ENCODE assay signal across 17 cellular contexts in the genomic region with DNA sequence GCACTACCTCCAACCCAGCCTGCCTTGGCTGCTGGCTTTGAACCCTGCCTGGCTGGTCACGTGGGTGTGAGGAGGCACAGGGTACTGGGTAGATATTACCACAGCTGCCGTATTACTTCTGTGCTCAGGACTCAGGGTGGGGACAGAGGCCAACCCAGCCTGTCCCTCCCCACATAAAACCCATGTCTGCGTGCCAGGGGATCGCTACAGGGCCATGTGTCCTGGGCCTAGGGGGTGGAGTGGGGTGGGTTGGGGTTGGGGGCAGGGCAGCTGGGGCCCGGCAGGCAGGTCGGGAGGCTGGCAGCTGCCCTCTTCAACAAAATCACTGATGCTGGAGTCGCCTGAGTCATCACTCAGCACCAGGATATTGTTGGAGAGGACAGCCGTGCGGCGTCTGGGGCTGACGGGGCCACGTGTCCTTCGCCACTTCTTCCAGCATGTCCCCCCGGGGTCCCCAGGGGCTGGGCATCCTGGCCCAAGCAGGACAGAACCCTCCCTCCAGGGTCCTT. TPM values are rescaled to one million over a fixed set of nuclear protein-coding genes. Genes with fewer than 3 reads are reported as not detected.
DNase-seq lines count a peak whose midpoint lies in the region; ATAC-seq, FAIRE-seq and TF ChIP-seq lines count a peak whose summit lies in the region.
"Had no signal": no experiment of that assay in that cellular context is flagged by ENCODE, and none has a peak within 500 bp of the region (broad histone marks: within the 10 kb centered on the region; RNA-seq: fewer than 3 reads in every experiment).

No MANE protein-coding gene starts in this region.

- TF ChIP-seq POLR2A in breast epithelium (IDR thresholded peaks at IDR 0.05), result no peak

- no peak overlapping the region for H3K4me3 ChIP-seq in breast epithelium
- H3K4me3 ChIP-seq: lung, right lobe of liver had no signal

- TF ChIP-seq CTCF in MCF 10A (IDR thresholded peaks at IDR 0.05; ENCODE audit: unreplicated experiment) (no peak), breast epithelium (IDR thresholded peaks at IDR 0.05) (no peak)

- no peak for ATAC-seq in HG03280 (IDR thresholded peaks at IDR 0.05; ENCODE audit: unreplicated experiment)
- ATAC-seq in GM21825 (IDR thresholded peaks at IDR 0.05; ENCODE audit: unreplicated experiment), result no peak
- ATAC-seq: right lobe of liver had no signal

- H3K9me3 Mint-ChIP-seq in MCF 10A (ENCODE audit: unreplicated experiment), result no peaks in the 10 kb centered on the region

- CTCF ChIA-PET in MCF 10A (lab: Yijun Ruan, JAX), result interaction anchor here (0.7 kb wide), 1 partner anchor 17 kb away, joined by 3 read pairs; no protein-coding TSS in a partner anchor

- no peaks in the 10 kb centered on the region for H3K4me1 ChIP-seq in breast epithelium
- H3K4me1 ChIP-seq: right lobe of liver had no signal

- intact Hi-C loops in MCF 10A (cut with micrococcal nuclease) (no loop called here), breast epithelium (cut with DNase I; ENCODE audit: low total_unique reads) (no loop called here)

- H3K9me3 ChIP-seq in breast epithelium, result no peaks in the 10 kb centered on the region
- H3K9me3 ChIP-seq: right lobe of liver had no signal

- no peak overlapping the region for H3K27ac Mint-ChIP-seq in MCF 10A (ENCODE audit: low read depth, unreplicated experiment)

- FAIRE-seq in urothelium cell line (lab: Jason Lieb, UNC), result no peak

- peaks cover 6% of the 10 kb centered on the region for H3K36me3 Mint-ChIP-seq in MCF 10A (ENCODE audit: insufficient read depth, unreplicated experiment)

- no TSS peak for BruUV-seq in MCF 10A (replicated peaks; lab: Mats Ljungman, UMichigan)

- no peaks in the 10 kb centered on the region for H3K36me3 ChIP-seq in breast epithelium
- H3K36me3 ChIP-seq: right lobe of liver had no signal

- DNase-seq in MCF 10A (ENCODE audit: unreplicated experiment) (peak; percentile 38), breast epithelium (ENCODE audit: low spot score in 2 of 2) (no peak), NCI-H69 (lab: John Stamatoyannopoulos, UW) (peak; percentile 27), glomerular visceral epithelial cell (ENCODE audit: extremely low spot score) (peak; percentile 7), urothelium cell line (ENCODE audit: low spot score) (peak; percentile 38), cerebellum (ENCODE audit: low spot score) (no peak)
- DNase-seq: activated naive CD4-positive, alpha-beta T cell; COR-L47; NCI-H2029 treated with DMSO at 0.1 percent for 48 hours; right lobe of liver; stimulated activated CD4-positive, alpha-beta T cell treated with anti-CD3 and anti-CD28 coated beads, Interleukin-4, amount 100 ng/mL, for 4 hours had no signal

- no peaks in the 10 kb centered on the region for H3K4me1 Mint-ChIP-seq in MCF 10A (ENCODE audit: insufficient read depth, unreplicated experiment)

- H3K4me3 Mint-ChIP-seq in MCF 10A (ENCODE audit: unreplicated experiment), result no peak overlapping the region

- peaks cover 0 to 5% of the 10 kb centered on the region in 2 donors for H3K27me3 ChIP-seq in breast epithelium
- H3K27me3 ChIP-seq: right lobe of liver had no signal

- POLR2A ChIA-PET in MCF 10A (lab: Yijun Ruan, JAX), result interaction anchor here (0.6 kb wide), 1 partner anchor 114 kb away, joined by 3 read pairs; the partner anchor contains the start of genes NDUFAF8 and TEPSIN

- H3K27ac ChIP-seq in breast epithelium, result no peak overlapping the region
- H3K27ac ChIP-seq: KMS-11, right lobe of liver had no signal

- no peaks in the 10 kb centered on the region for H3K27me3 Mint-ChIP-seq in MCF 10A (ENCODE audit: insufficient read depth, unreplicated experiment)

RNA-seq across cellular contexts. Expression of gene PVALEF, which starts 39.7 kb away (rescaled TPM):
- total RNA-seq in MCF 10A (2022), result not detected in 2 replicates
- total RNA-seq in breast epithelium, result not detected
- total RNA-seq in cerebellum, result not detected
- total RNA-seq: H7, lung, right lobe of liver, urinary bladder had no signal

RNA-seq across cellular contexts. Expression of gene AATK, which starts 40.4 kb away (rescaled TPM):
- total RNA-seq in MCF 10A (2022) (0.59 and 1.4 TPM in 2 replicates), breast epithelium (under 1 TPM; under 0.01 to 0.98 (median 0.73) TPM), cerebellum (7.3 TPM)

Comparison
In these comparisons a context has a peak if more than half of its experiments do, and no peak if none do; other contexts are left out.
1. DNase-seq: peak in MCF 10A (single experiment), NCI-H69 (single experiment), glomerular visceral epithelial cell (single experiment) and urothelium cell line (single experiment); none in breast epithelium (0 of 2) and cerebellum (single experiment).